ENCODE assay signal across 19 cellular contexts in the genomic region with DNA sequence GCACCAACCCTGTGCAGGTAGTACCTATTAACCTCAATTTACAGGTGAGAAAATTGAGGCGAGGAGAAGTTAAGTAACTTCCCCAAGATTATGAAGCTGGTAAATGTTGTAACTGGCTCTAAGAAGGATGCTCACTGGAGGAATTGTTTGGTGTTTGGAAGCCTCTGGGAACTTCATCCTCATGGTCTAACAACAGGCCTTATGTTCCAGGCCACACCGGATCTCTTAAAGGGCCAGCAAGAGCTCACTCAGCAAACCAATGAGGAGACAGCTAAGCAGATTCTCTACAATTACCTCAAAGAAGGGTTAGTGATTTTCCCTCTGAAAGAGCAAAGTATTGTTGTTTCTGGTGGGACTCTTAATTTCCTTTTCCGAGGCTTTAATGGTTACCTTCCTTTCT.
"Had no signal": no experiment of that assay in that cellular context is flagged by ENCODE, and none has a peak within 500 bp of the region (broad histone marks: within the 10 kb centered on the region; RNA-seq: fewer than 3 reads in every experiment).

No MANE protein-coding gene starts in this region.

- H3K36me3 ChIP-seq: ovary, tibial nerve had no signal

- H3K27me3 ChIP-seq: ovary, tibial nerve had no signal

- H3K27ac ChIP-seq: ovary, VCaP had no signal

- H3K4me3 Mint-ChIP-seq: activated CD4-positive, alpha-beta T cell treated with anti-CD3 and anti-CD28 coated beads for 36 hours; activated CD8-positive, alpha-beta T cell treated with anti-CD3 and anti-CD28 coated beads for 36 hours; activated naive CD8-positive, alpha-beta T cell treated with anti-CD3 and anti-CD28 coated beads for 36 hours; activated T-cell treated with anti-CD3 and anti-CD28 coated beads, Interleukin-2, amount 50 U/mL, for 72 hours; immature natural killer cell; neural crest cell had no signal

- H3K27ac Mint-ChIP-seq: activated CD4-positive, alpha-beta T cell treated with anti-CD3 and anti-CD28 coated beads for 36 hours; activated CD8-positive, alpha-beta T cell treated with anti-CD3 and anti-CD28 coated beads for 36 hours; activated naive CD8-positive, alpha-beta T cell treated with anti-CD3 and anti-CD28 coated beads for 36 hours; activated T-cell treated with anti-CD3 and anti-CD28 coated beads, Interleukin-2, amount 50 U/mL, for 72 hours; immature natural killer cell had no signal

- H3K36me3 Mint-ChIP-seq: activated naive CD8-positive, alpha-beta T cell treated with anti-CD3 and anti-CD28 coated beads for 36 hours; immature natural killer cell had no signal

- DNase-seq: activated CD4-positive, alpha-beta T cell treated with anti-CD3 and anti-CD28 coated beads for 36 hours; activated CD8-positive, alpha-beta memory T cell treated with anti-CD3 and anti-CD28 coated beads, Interleukin-2, amount 50 U/mL, for 4 hours; activated CD8-positive, alpha-beta T cell treated with anti-CD3 and anti-CD28 coated beads for 36 hours; activated gamma-delta T cell treated with Interleukin-2 at 50 U/mL for 16 hours; activated naive CD8-positive, alpha-beta T cell treated with anti-CD3 and anti-CD28 coated beads for 36 hours; activated T-cell treated with anti-CD3 and anti-CD28 coated beads, Interleukin-2, amount 50 U/mL, for 72 hours; anterior cingulate cortex; central memory CD4-positive, alpha-beta T cell; cortex of kidney; effector CD8-positive, alpha-beta T cell; hypothalamus; immature natural killer cell; left cardiac atrium; ovary; T-helper 1 cell had no signal

- ATAC-seq: activated CD4-positive, alpha-beta T cell treated with anti-CD3 and anti-CD28 coated beads for 36 hours; activated CD8-positive, alpha-beta T cell treated with anti-CD3 and anti-CD28 coated beads for 36 hours; activated T-cell treated with anti-CD3 and anti-CD28 coated beads, Interleukin-2, amount 50 U/mL, for 72 hours had no signal

- H3K4me3 ChIP-seq: ovary, skin epidermis, tibial nerve had no signal

- H3K9me3 Mint-ChIP-seq: activated CD8-positive, alpha-beta T cell treated with anti-CD3 and anti-CD28 coated beads for 36 hours; activated naive CD8-positive, alpha-beta T cell treated with anti-CD3 and anti-CD28 coated beads for 36 hours; activated T-cell treated with anti-CD3 and anti-CD28 coated beads, Interleukin-2, amount 50 U/mL, for 72 hours; immature natural killer cell; neural crest cell had no signal

- H3K4me1 Mint-ChIP-seq: activated CD4-positive, alpha-beta T cell treated with anti-CD3 and anti-CD28 coated beads for 36 hours; activated naive CD8-positive, alpha-beta T cell treated with anti-CD3 and anti-CD28 coated beads for 36 hours; immature natural killer cell had no signal

- H3K9me3 ChIP-seq: ovary, tibial nerve had no signal
